ENCODE assay signal across 23 cellular contexts in genomic region chr11:94851864-94852581, GRCh38.
DNase-seq lines count a peak whose midpoint lies in the region; ATAC-seq, FAIRE-seq and TF ChIP-seq lines count a peak whose summit lies in the region.
"Had no signal": no experiment of that assay in that cellular context is flagged by ENCODE, and none has a peak within 500 bp of the region (broad histone marks: within the 10 kb centered on the region; RNA-seq: fewer than 3 reads in every experiment).

No MANE protein-coding gene starts in this region.

- POLR2A ChIA-PET in MCF 10A (lab: Yijun Ruan, JAX), result interaction anchor here (0.6 to 2.4 kb wide), 12 partner anchors 10 to 1451 kb away, joined by 3 to 13 read pairs (median 4); partner anchors contain the start of genes CWC15, FAM76B, KDM4D and SRSF8

- no peak overlapping the region for H3K27ac Mint-ChIP-seq in MCF 10A (ENCODE audit: low read depth, unreplicated experiment)
- H3K27ac Mint-ChIP-seq: activated T-cell treated with anti-CD3 and anti-CD28 coated beads, Interleukin-2, amount 50 U/mL, for 24 hours; B cell; effector memory CD8-positive, alpha-beta T cell; IgD-negative memory B cell; memory B cell; progenitor cell of endocrine pancreas; T-cell had no signal

- BruUV-seq in MCF 10A (replicated peaks; lab: Mats Ljungman, UMichigan), result no TSS peak

- no peaks in the 10 kb centered on the region for H3K9me3 ChIP-seq in breast epithelium
- no peaks in the 10 kb centered on the region for H3K9me3 ChIP-seq in RWPE2 (ENCODE audit: severe bottlenecking)
- H3K9me3 ChIP-seq in esophagus squamous epithelium, result no peaks in the 10 kb centered on the region
- H3K9me3 ChIP-seq in left ventricle myocardium inferior (replicated peaks), result no peaks in the 10 kb centered on the region

- CTCF ChIA-PET in MCF 10A (lab: Yijun Ruan, JAX), result interaction anchor here (0.6 to 6.1 kb wide), 9 partner anchors 16 to 347 kb away, joined by 3 to 64 read pairs (median 3); partner anchors contain the start of gene AMOTL1

- ATAC-seq in RWPE2 (ENCODE audit: low read depth) (peak; percentile 98), HG03469 (IDR thresholded peaks at IDR 0.05; ENCODE audit: unreplicated experiment) (no peak)
- ATAC-seq: effector memory CD8-positive, alpha-beta T cell; T-cell had no signal

- no peaks in the 10 kb centered on the region for H3K4me1 ChIP-seq in breast epithelium
- peaks cover 14% of the 10 kb centered on the region for H3K4me1 ChIP-seq in RWPE2 (ENCODE audit: insufficient read depth, poor library complexity, severe bottlenecking)
- H3K4me1 ChIP-seq in esophagus squamous epithelium, result peaks cover 0 to 46% (median 0%) of the 10 kb centered on the region in 3 donors
- peaks cover 33% of the 10 kb centered on the region for H3K4me1 ChIP-seq in left ventricle myocardium inferior

- H3K36me3 ChIP-seq in breast epithelium (no peaks in the 10 kb centered on the region), RWPE2 (ENCODE audit: low read depth) (peaks cover 75% of the 10 kb centered on the region), esophagus squamous epithelium (peaks cover 0 to 74% (median 20%) of the 10 kb centered on the region in 3 donors), left ventricle myocardium inferior (peaks cover 65% of the 10 kb centered on the region)

- H3K4me3 ChIP-seq in breast epithelium (no peak overlapping the region), RWPE2 (ENCODE audit: severe bottlenecking) (no peak overlapping the region), esophagus squamous epithelium (no peak overlapping the region), left ventricle myocardium inferior (no peak overlapping the region)
- H3K4me3 ChIP-seq: coronary artery, PC-9 had no signal

- peaks cover 11% of the 10 kb centered on the region for H3K4me1 Mint-ChIP-seq in MCF 10A (ENCODE audit: insufficient read depth, unreplicated experiment)
- H3K4me1 Mint-ChIP-seq: IgD-negative memory B cell, memory B cell, T-cell had no signal

- H3K27ac ChIP-seq in breast epithelium (no peak overlapping the region), RWPE2 (ENCODE audit: poor library complexity, severe bottlenecking) (peak overlapping the region; percentile 90), esophagus squamous epithelium (peak overlapping the region; percentile 33 to 77 (median 52)), left ventricle myocardium inferior (replicated peaks) (no peak overlapping the region)
- H3K27ac ChIP-seq: coronary artery, PC-9 had no signal

- WGBS in esophagus squamous epithelium, 2 donors, result 44 to 70% methylated on average over 3 of the region's 3 CpGs

- TF ChIP-seq POLR2A in breast epithelium (IDR thresholded peaks at IDR 0.05), result no peak
- no peak for TF ChIP-seq POLR2A in esophagus squamous epithelium (IDR thresholded peaks at IDR 0.05)
- no peak for TF ChIP-seq POLR2A in GM12891 (IDR thresholded peaks at IDR 0.05; ENCODE audit: low read depth, low read length)

- no peaks in the 10 kb centered on the region for H3K9me3 Mint-ChIP-seq in MCF 10A (ENCODE audit: unreplicated experiment)
- H3K9me3 Mint-ChIP-seq: activated T-cell treated with anti-CD3 and anti-CD28 coated beads, Interleukin-2, amount 50 U/mL, for 24 hours; effector memory CD8-positive, alpha-beta T cell; IgD-negative memory B cell; T-cell had no signal

- no peak overlapping the region for H3K4me3 Mint-ChIP-seq in MCF 10A (ENCODE audit: unreplicated experiment)
- H3K4me3 Mint-ChIP-seq: activated T-cell treated with anti-CD3 and anti-CD28 coated beads, Interleukin-2, amount 50 U/mL, for 24 hours; B cell; effector memory CD8-positive, alpha-beta T cell; IgD-negative memory B cell; memory B cell; T-cell had no signal

- H3K36me3 Mint-ChIP-seq in MCF 10A (ENCODE audit: insufficient read depth, unreplicated experiment), result peaks cover 60% of the 10 kb centered on the region
- H3K36me3 Mint-ChIP-seq: IgD-negative memory B cell, memory B cell, T-cell had no signal

- no peak for FAIRE-seq in GM12891 (lab: Jason Lieb, UNC)
- FAIRE-seq: urothelium cell line had no signal

- H3K27me3 ChIP-seq in breast epithelium (no peaks in the 10 kb centered on the region), RWPE2 (ENCODE audit: insufficient read depth, poor library complexity, severe bottlenecking) (no peaks in the 10 kb centered on the region), esophagus squamous epithelium (no peaks in the 10 kb centered on the region), left ventricle myocardium inferior (ENCODE audit: low read depth) (no peaks in the 10 kb centered on the region)

- intact Hi-C loops in MCF 10A (cut with micrococcal nuclease) (no loop called here), breast epithelium (cut with DNase I; ENCODE audit: low total_unique reads) (no loop called here), esophagus squamous epithelium (cut with DNase I) (no loop called here), left ventricle myocardium inferior (cut with micrococcal nuclease) (no loop called here)

- TF ChIP-seq CTCF in MCF 10A (IDR thresholded peaks at IDR 0.05; ENCODE audit: unreplicated experiment) (no peak), breast epithelium (IDR thresholded peaks at IDR 0.05) (no peak), RWPE2 (IDR thresholded peaks at IDR 0.05; ENCODE audit: poor library complexity, severe bottlenecking) (no peak), esophagus squamous epithelium (IDR thresholded peaks at IDR 0.05) (no peak), left ventricle myocardium inferior (IDR thresholded peaks at IDR 0.05; ENCODE audit: borderline replicate concordance) (no peak)

- DNase-seq in MCF 10A (ENCODE audit: unreplicated experiment) (peak; percentile 87), breast epithelium (ENCODE audit: low spot score in 2 of 2) (no peak), RWPE2 (ENCODE audit: low spot score) (peak; percentile 86), esophagus squamous epithelium (lab: John Stamatoyannopoulos, UW) (no peak), GM12891 (ENCODE audit: insufficient read length, low spot score) (no peak), left ventricle myocardium inferior (no peak)
- DNase-seq in activated CD4-positive, CD25-positive, alpha-beta regulatory T cell (lab: John Stamatoyannopoulos, UW), result no peak
- DNase-seq: activated CD4-positive, CD25-positive, alpha-beta regulatory T cell treated with anti-CD3 and anti-CD28 coated beads, Interleukin-2, amount 50 U/mL, for 72 hours; activated naive CD4-positive, alpha-beta T cell; activated T-cell treated with anti-CD3 and anti-CD28 coated beads, Interleukin-2, amount 50 U/mL, for 24 hours; DMS79; effector memory CD8-positive, alpha-beta T cell; glutamatergic neuron; NCI-H1436 treated with DMSO at 0.1 percent for 48 hours; PC-9; T-cell had no signal

- H3K27me3 Mint-ChIP-seq in MCF 10A (ENCODE audit: insufficient read depth, unreplicated experiment), result no peaks in the 10 kb centered on the region
- H3K27me3 Mint-ChIP-seq: activated T-cell treated with anti-CD3 and anti-CD28 coated beads, Interleukin-2, amount 50 U/mL, for 24 hours; progenitor cell of endocrine pancreas had no signal

TF ChIP-seq in GM12891, 5 proteins besides CTCF, POLR2A, EP300 and RAD21:
- TF ChIP-seq SPI1 (IDR thresholded peaks at IDR 0.05; ENCODE audit: low read depth, low read length), result no peak

Comparison
In these comparisons a context has a peak if more than half of its experiments do, and no peak if none do; other contexts are left out.
1. DNase-seq: peak in MCF 10A (single experiment) and RWPE2 (single experiment); none in breast epithelium (0 of 2), esophagus squamous epithelium (single experiment), GM12891 (single experiment), left ventricle myocardium inferior (single experiment) and activated CD4-positive, CD25-positive, alpha-beta regulatory T cell (0 of 4).
2. H3K27ac ChIP-seq: peak in RWPE2 (single experiment) and esophagus squamous epithelium (4 of 4); none in breast epithelium (0 of 2) and left ventricle myocardium inferior (single experiment).